Comparison of ENCODE assay signal across 8 cellular contexts in the genomic region with DNA sequence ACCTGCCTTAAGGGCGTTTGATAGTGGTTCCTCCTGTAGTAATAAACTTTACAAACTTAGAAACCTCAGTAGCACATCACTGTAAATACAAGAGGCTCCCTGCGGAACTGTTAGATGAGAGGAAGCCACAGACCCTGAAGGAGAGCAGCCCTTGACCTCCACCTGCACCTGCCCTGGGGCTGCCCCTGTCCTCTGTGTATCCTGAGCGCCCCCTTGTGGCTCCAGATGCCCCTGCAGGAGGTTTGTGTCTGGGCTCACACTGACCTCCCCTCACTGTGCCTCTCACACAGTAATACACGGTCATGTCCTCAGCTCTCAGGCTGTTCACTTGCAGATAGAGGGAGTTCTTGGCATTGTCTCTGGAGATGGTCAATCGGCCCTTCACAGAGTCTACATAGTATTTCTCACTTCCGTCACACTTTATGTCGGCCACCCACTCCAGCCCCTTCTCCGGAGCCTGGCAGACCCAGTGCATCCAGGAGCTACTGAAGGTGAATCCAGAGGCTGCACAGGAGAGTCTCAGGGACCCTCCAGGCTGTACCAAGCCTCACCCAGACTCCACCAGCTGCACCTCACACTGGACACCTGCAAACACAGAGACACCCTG.
DNase-seq lines count a peak whose midpoint lies in the region; ATAC-seq lines count a peak whose summit lies in the region.

No MANE protein-coding gene starts in this region.

- ATAC-seq in Right ventricle myocardium inferior = no peak
- no peak for ATAC-seq in Right ventricle myocardium superior (ENCODE audit: poor library complexity)
- peak; percentile 87 for ATAC-seq in naive thymus-derived CD4-positive, alpha-beta T cell
- ATAC-seq in GM19397 (IDR thresholded peaks at IDR 0.05; ENCODE audit: unreplicated experiment) = no peak

- intact Hi-C loops in Right ventricle myocardium inferior (cut with DNase I) = no loop called here
- intact Hi-C loops in Right ventricle myocardium superior (cut with DNase I) = no loop called here
- intact Hi-C loops in naive thymus-derived CD4-positive, alpha-beta T cell (cut with micrococcal nuclease) = no loop called here

- H3K27ac Mint-ChIP-seq in naive thymus-derived CD4-positive, alpha-beta T cell = no peak overlapping the region

- H3K36me3 ChIP-seq in naive thymus-derived CD4-positive, alpha-beta T cell (ENCODE audit: control insufficient read depth in 2 of 3, insufficient read depth in 3 of 3, low read length in 3 of 3) = no peaks in the 10 kb centered on the region

- H3K27me3 ChIP-seq in naive thymus-derived CD4-positive, alpha-beta T cell (ENCODE audit: control insufficient read depth in 2 of 2, insufficient read depth in 2 of 2, low read length in 2 of 2) = no peaks in the 10 kb centered on the region

- no peaks in the 10 kb centered on the region for H3K4me1 ChIP-seq in naive thymus-derived CD4-positive, alpha-beta T cell (ENCODE audit: control insufficient read depth in 2 of 2, insufficient read depth in 2 of 2, low read length in 2 of 2)

- DNase-seq in Right ventricle myocardium inferior (ENCODE audit: missing footprints) (peak; percentile 71), Right ventricle myocardium superior (no peak), NCI-H748 treated with DMSO at 0.1 percent for 48 hours (lab: John Stamatoyannopoulos, UW) (peak; percentile 26), activated T-cell treated with anti-CD3 and anti-CD28 coated beads for 48 hours (ENCODE audit: low read depth) (peak; percentile 58), EL (no peak), AG20443 (ENCODE audit: low spot score) (no peak)
- peak; percentile 33 to 69 (median 49) for DNase-seq in naive thymus-derived CD4-positive, alpha-beta T cell

- no peaks in the 10 kb centered on the region for H3K36me3 Mint-ChIP-seq in naive thymus-derived CD4-positive, alpha-beta T cell

- H3K9me3 ChIP-seq in naive thymus-derived CD4-positive, alpha-beta T cell (ENCODE audit: control insufficient read depth in 2 of 3, low read length in 3 of 3) = no peaks in the 10 kb centered on the region

- no peak overlapping the region for H3K4me3 Mint-ChIP-seq in naive thymus-derived CD4-positive, alpha-beta T cell

- POLR2A ChIA-PET in naive thymus-derived CD4-positive, alpha-beta T cell (lab: Charles Lee) = no interaction called here

- no peak overlapping the region for H3K27ac ChIP-seq in naive thymus-derived CD4-positive, alpha-beta T cell (ENCODE audit: low read depth, low read length)

- H3K27me3 Mint-ChIP-seq in naive thymus-derived CD4-positive, alpha-beta T cell = peaks cover 12 to 38% (median 21%) of the 10 kb centered on the region in 5 donors

- H3K9me3 Mint-ChIP-seq in naive thymus-derived CD4-positive, alpha-beta T cell = no peaks in the 10 kb centered on the region

- H3K4me1 Mint-ChIP-seq in naive thymus-derived CD4-positive, alpha-beta T cell = peaks cover 0 to 19% (median 4%) of the 10 kb centered on the region in 7 donors

- no peak overlapping the region for H3K4me3 ChIP-seq in naive thymus-derived CD4-positive, alpha-beta T cell (ENCODE audit: low read length)

- CTCF ChIA-PET in naive thymus-derived CD4-positive, alpha-beta T cell (lab: Charles Lee) = interaction anchor here (0.7 to 0.8 kb wide), 2 partner anchors 15 to 24 kb away, joined by 3 read pairs; no protein-coding TSS in a partner anchor

Comparison
In these comparisons a context has a peak if more than half of its experiments do, and no peak if none do; other contexts are left out.
1. DNase-seq: peak in Right ventricle myocardium inferior (single experiment), NCI-H748 treated with DMSO at 0.1 percent for 48 hours (single experiment), activated T-cell treated with anti-CD3 and anti-CD28 coated beads for 48 hours (single experiment) and naive thymus-derived CD4-positive, alpha-beta T cell (9 of 9); none in Right ventricle myocardium superior (single experiment), EL (single experiment) and AG20443 (single experiment).